In the genomic region with DNA sequence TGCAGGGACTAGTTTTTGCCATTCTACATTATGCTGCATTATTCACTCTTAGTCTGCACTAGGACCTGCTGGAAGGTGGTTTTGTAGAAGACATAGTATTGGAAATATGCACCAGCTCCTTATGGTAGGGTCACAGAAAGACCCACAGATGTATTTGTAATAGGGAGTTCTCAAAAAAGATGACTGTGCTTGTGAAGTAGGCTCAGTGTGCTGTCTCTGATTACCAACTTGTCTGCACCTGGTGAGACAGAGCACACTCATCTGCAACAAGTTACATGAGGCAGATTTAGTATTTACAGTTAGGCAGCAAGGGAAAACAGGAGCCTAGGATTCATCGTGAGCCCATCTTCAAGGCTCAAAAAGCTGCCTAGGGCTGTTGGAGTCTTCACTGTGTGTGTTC, we compare ENCODE assay signal across 24 cellular contexts.
"Had no signal": no experiment of that assay in that cellular context is flagged by ENCODE, and none has a peak within 500 bp of the region (broad histone marks: within the 10 kb centered on the region; RNA-seq: fewer than 3 reads in every experiment).

No MANE protein-coding gene starts in this region.

- H3K27ac ChIP-seq: colonic mucosa, esophagus muscularis mucosa, psoas muscle, right lobe of liver, suprapubic skin, tibial artery, upper lobe of left lung, vagina had no signal

- H3K27ac Mint-ChIP-seq: natural killer cell treated with Interleukin-12 subunit alpha and Interleukin-12 subunit beta and Interleukin-15 and Interleukin-18, amount 100 ng/mL, for 72 hours; stimulated activated effector memory CD8-positive, alpha-beta T cell treated with anti-CD3 and anti-CD28 coated beads, Interleukin-12 subunit alpha, Interleukin-12 subunit beta, amount 100 ng/mL, for 72 hours had no signal

- H3K4me3 Mint-ChIP-seq: natural killer cell treated with Interleukin-12 subunit alpha and Interleukin-12 subunit beta and Interleukin-15 and Interleukin-18, amount 100 ng/mL, for 72 hours; stimulated activated effector memory CD8-positive, alpha-beta T cell treated with anti-CD3 and anti-CD28 coated beads, Interleukin-12 subunit alpha, Interleukin-12 subunit beta, amount 100 ng/mL, for 72 hours had no signal

- ATAC-seq: left cardiac atrium; left ventricle myocardium superior; natural killer cell treated with Interleukin-12 subunit alpha and Interleukin-12 subunit beta and Interleukin-15 and Interleukin-18, amount 100 ng/mL, for 72 hours; psoas muscle; right lobe of liver; stimulated activated effector memory CD8-positive, alpha-beta T cell treated with anti-CD3 and anti-CD28 coated beads, Interleukin-12 subunit alpha, Interleukin-12 subunit beta, amount 100 ng/mL, for 72 hours; stimulated activated naive CD8-positive, alpha-beta T cell treated with anti-CD3 and anti-CD28 coated beads, Interleukin-15, Interleukin-2, amounts not matched to agents 100 U/mL and 50 U/mL, for 24 hours had no signal

- H3K9me3 ChIP-seq: colonic mucosa, esophagus muscularis mucosa, psoas muscle, right lobe of liver, suprapubic skin, tibial artery, upper lobe of left lung, vagina had no signal

- H3K27me3 ChIP-seq: colonic mucosa, esophagus muscularis mucosa, right lobe of liver, suprapubic skin, tibial artery, upper lobe of left lung, vagina had no signal

- H3K36me3 ChIP-seq: colonic mucosa had no signal

- H3K4me1 ChIP-seq: colonic mucosa, right lobe of liver, suprapubic skin, tibial artery, upper lobe of left lung, vagina had no signal

- H3K4me3 ChIP-seq: colonic mucosa, esophagus muscularis mucosa, lung, psoas muscle, right lobe of liver, suprapubic skin, tibial artery, upper lobe of left lung, vagina had no signal

- H3K27me3 Mint-ChIP-seq: natural killer cell treated with Interleukin-12 subunit alpha and Interleukin-12 subunit beta and Interleukin-15 and Interleukin-18, amount 100 ng/mL, for 72 hours had no signal

- DNase-seq: colonic mucosa; dermis blood vessel endothelial cell; effector CD4-positive, alpha-beta T cell; foreskin fibroblast; kidney; left cardiac atrium; left ventricle myocardium superior; mesenchymal stem cell; midbrain; occipital lobe; psoas muscle; retina; right lobe of liver; stimulated activated CD4-positive, alpha-beta T cell treated with anti-CD3 and anti-CD28 coated beads, Interleukin-4, amount 100 ng/mL, for 1 hour; stimulated activated CD8-positive, alpha-beta memory T cell treated with anti-CD3 and anti-CD28 coated beads, Interleukin-4, amount 100 ng/mL, for 48 hours; stimulated activated naive CD8-positive, alpha-beta T cell treated with anti-CD3 and anti-CD28 coated beads, Interleukin-15, Interleukin-2, amounts not matched to agents 100 U/mL and 50 U/mL, for 24 hours; tibial artery; upper lobe of left lung had no signal

- H3K9me3 Mint-ChIP-seq: natural killer cell treated with Interleukin-12 subunit alpha and Interleukin-12 subunit beta and Interleukin-15 and Interleukin-18, amount 100 ng/mL, for 72 hours; stimulated activated effector memory CD8-positive, alpha-beta T cell treated with anti-CD3 and anti-CD28 coated beads, Interleukin-12 subunit alpha, Interleukin-12 subunit beta, amount 100 ng/mL, for 72 hours had no signal
